In the genomic region with DNA sequence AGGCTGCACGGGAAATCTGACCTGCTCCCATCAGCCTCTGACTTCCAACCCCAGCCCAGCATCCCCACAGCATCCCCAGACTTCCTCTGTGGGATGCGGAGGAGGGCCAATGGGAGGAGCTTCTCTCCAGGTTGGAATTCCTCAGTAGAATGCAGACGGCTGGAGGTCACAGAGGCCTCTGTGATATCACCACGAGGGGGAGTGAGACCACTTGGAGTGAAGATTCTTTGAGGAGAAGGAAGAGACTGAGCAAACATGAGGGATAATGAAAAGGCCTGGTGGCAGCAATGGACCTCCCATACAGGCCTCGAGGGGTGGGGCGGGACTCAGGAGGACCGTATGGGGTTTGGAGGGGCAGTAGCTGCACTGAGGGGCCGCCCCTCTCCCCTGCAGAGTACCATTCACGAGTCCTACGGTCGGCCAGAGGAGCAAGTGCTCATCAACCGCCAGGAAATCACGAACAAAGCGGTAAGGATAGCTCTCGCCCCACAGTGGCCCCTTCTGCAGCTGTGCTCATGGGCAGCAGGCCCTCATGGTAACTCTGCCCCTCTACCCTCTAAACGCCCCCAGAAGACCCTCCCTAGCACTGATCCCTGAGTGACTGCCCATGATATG, we compare ENCODE assay signal across 8 cellular contexts. TPM values are rescaled to one million over a fixed set of nuclear protein-coding genes. Genes with fewer than 3 reads are reported as not detected.
DNase-seq lines count a peak whose midpoint lies in the region; ATAC-seq and TF ChIP-seq lines count a peak whose summit lies in the region.

TSS of gene CATSPER4 (plus strand) at position 230 of the 615 bp plus-strand sequence. CDS start at position 256, 26 bp downstream.

- no peak within 1 kb of the TSS for H3K27ac ChIP-seq in CD4-positive, CD25-positive, alpha-beta regulatory T cell (ENCODE audit: insufficient read depth, low read length, poor library complexity, severe bottlenecking)

- peaks cover 4% of the 10 kb centered on the region for H3K4me1 ChIP-seq in CD4-positive, CD25-positive, alpha-beta regulatory T cell (ENCODE audit: control insufficient read depth, insufficient read depth, low read length, poor library complexity, severe bottlenecking)

- intact Hi-C loops in left colon (cut with DNase I, micrococcal nuclease): no loop called here

- H3K9me3 ChIP-seq in CD4-positive, CD25-positive, alpha-beta regulatory T cell (ENCODE audit: control insufficient read depth in 2 of 2, low read length in 2 of 2): no peaks in the 10 kb centered on the region

- TF ChIP-seq CTCF in HFFc6 (IDR thresholded peaks at IDR 0.05): peak; percentile 43; the same call in 1 of the 2 replicates

- H3K4me3 Mint-ChIP-seq in CD4-positive, CD25-positive, alpha-beta regulatory T cell: no peak within 1 kb of the TSS
- no peak within 1 kb of the TSS for H3K4me3 Mint-ChIP-seq in HFFc6
- peak within 1 kb of the TSS; percentile 37 for H3K4me3 Mint-ChIP-seq in activated naive CD8-positive, alpha-beta T cell treated with anti-CD3 and anti-CD28 coated beads, Interleukin-2, amount 10 ng/mL, durations not matched to agents 7 days and 5 days

- H3K36me3 Mint-ChIP-seq in CD4-positive, CD25-positive, alpha-beta regulatory T cell: peaks cover 7% of the 10 kb centered on the region
- no peaks in the 10 kb centered on the region for H3K36me3 Mint-ChIP-seq in HFFc6 (ENCODE audit: low read depth)
- no peaks in the 10 kb centered on the region for H3K36me3 Mint-ChIP-seq in activated naive CD8-positive, alpha-beta T cell treated with anti-CD3 and anti-CD28 coated beads, Interleukin-2, amount 10 ng/mL, durations not matched to agents 7 days and 5 days

- POLR2A ChIA-PET in activated naive CD8-positive, alpha-beta T cell treated with anti-CD3 and anti-CD28 coated beads, Interleukin-2, amount 10 ng/mL, durations not matched to agents 7 days and 5 days (lab: Charles Lee): interaction anchor here (1.2 kb wide), 1 partner anchor 98 kb away, joined by 3 read pairs; no protein-coding TSS in a partner anchor

- peaks cover 0 to 4% (median 0%) of the 10 kb centered on the region in 7 donors for H3K9me3 Mint-ChIP-seq in CD4-positive, CD25-positive, alpha-beta regulatory T cell
- H3K9me3 Mint-ChIP-seq in HFFc6: no peaks in the 10 kb centered on the region
- H3K9me3 Mint-ChIP-seq in activated naive CD8-positive, alpha-beta T cell treated with anti-CD3 and anti-CD28 coated beads, Interleukin-2, amount 10 ng/mL, durations not matched to agents 7 days and 5 days: no peaks in the 10 kb centered on the region

- H3K36me3 ChIP-seq in CD4-positive, CD25-positive, alpha-beta regulatory T cell (ENCODE audit: control insufficient read depth, insufficient read depth, low read length): no peaks in the 10 kb centered on the region

- peak in 2 of 3 donors; percentile 20 to 39 for DNase-seq in CD4-positive, CD25-positive, alpha-beta regulatory T cell
- DNase-seq in HFFc6 (no peak), left colon (no peak), SHP77 treated with DMSO at 0.1 percent for 48 hours (lab: John Stamatoyannopoulos, UW) (no peak)
- no peak for DNase-seq in activated naive CD8-positive, alpha-beta T cell treated with anti-CD3 and anti-CD28 coated beads, Interleukin-2, amount 10 ng/mL, durations not matched to agents 7 days and 5 days
- DNase-seq in stimulated activated CD4-positive, alpha-beta T cell treated with anti-CD3 and anti-CD28 coated beads, Interleukin-2, amount 100 ng/mL, for 48 hours: no peak

- no peaks in the 10 kb centered on the region for H3K27me3 ChIP-seq in CD4-positive, CD25-positive, alpha-beta regulatory T cell (ENCODE audit: control insufficient read depth, insufficient read depth, low read length)

- H3K4me3 ChIP-seq in CD4-positive, CD25-positive, alpha-beta regulatory T cell (ENCODE audit: low read depth, low read length): no peak within 1 kb of the TSS

- peaks cover 7% of the 10 kb centered on the region for H3K27me3 Mint-ChIP-seq in CD4-positive, CD25-positive, alpha-beta regulatory T cell
- peaks cover 26% of the 10 kb centered on the region for H3K27me3 Mint-ChIP-seq in HFFc6 (ENCODE audit: insufficient read depth)
- peaks cover 2% of the 10 kb centered on the region for H3K27me3 Mint-ChIP-seq in activated naive CD8-positive, alpha-beta T cell treated with anti-CD3 and anti-CD28 coated beads, Interleukin-2, amount 10 ng/mL, durations not matched to agents 7 days and 5 days

- H3K4me1 Mint-ChIP-seq in CD4-positive, CD25-positive, alpha-beta regulatory T cell: peaks cover 0 to 15% (median 7%) of the 10 kb centered on the region in 4 donors
- no peaks in the 10 kb centered on the region for H3K4me1 Mint-ChIP-seq in HFFc6 (ENCODE audit: low read depth)
- H3K4me1 Mint-ChIP-seq in activated naive CD8-positive, alpha-beta T cell treated with anti-CD3 and anti-CD28 coated beads, Interleukin-2, amount 10 ng/mL, durations not matched to agents 7 days and 5 days: peaks cover 25% of the 10 kb centered on the region

- no peak for ATAC-seq in CD4-positive, CD25-positive, alpha-beta regulatory T cell (ENCODE audit: low read depth in 2 of 2)
- no peak for ATAC-seq in activated naive CD8-positive, alpha-beta T cell treated with anti-CD3 and anti-CD28 coated beads, Interleukin-2, amount 10 ng/mL, durations not matched to agents 7 days and 5 days (ENCODE audit: low read depth)
- ATAC-seq in left colon (peak; percentile 62), GM21360 (IDR thresholded peaks at IDR 0.05; ENCODE audit: unreplicated experiment) (no peak), GM19395 (IDR thresholded peaks at IDR 0.05; ENCODE audit: unreplicated experiment) (no peak)

- peak within 1 kb of the TSS in 2 of 3 donors; percentile 52 to 78 for H3K27ac Mint-ChIP-seq in CD4-positive, CD25-positive, alpha-beta regulatory T cell
- H3K27ac Mint-ChIP-seq in HFFc6: no peak within 1 kb of the TSS
- H3K27ac Mint-ChIP-seq in activated naive CD8-positive, alpha-beta T cell treated with anti-CD3 and anti-CD28 coated beads, Interleukin-2, amount 10 ng/mL, durations not matched to agents 7 days and 5 days: peak within 1 kb of the TSS; percentile 76

RNA-seq across cellular contexts. Expression of gene CATSPER4, which starts in this region (rescaled TPM):
- total RNA-seq in CD4-positive, CD25-positive, alpha-beta regulatory T cell: not detected
- polyA plus RNA-seq in CD4-positive, CD25-positive, alpha-beta regulatory T cell: not detected
- not detected for total RNA-seq in HFFc6 (2021; fragmentation: NEBNext Ultra II Directional; extraction: Animal tissue kit (Norgen Biotek cat#: 25700))
- not detected for total RNA-seq in activated naive CD8-positive, alpha-beta T cell treated with anti-CD3 and anti-CD28 coated beads, Interleukin-2, amount 10 ng/mL, durations not matched to agents 7 days and 5 days
- total RNA-seq in left colon: not detected

Comparison
In these comparisons a context has a peak if more than half of its experiments do, and no peak if none do; other contexts are left out.
1. Peak in DNase-seq in CD4-positive, CD25-positive, alpha-beta regulatory T cell; RNA of the gene not detected or under 1 TPM.
2. Peak in ATAC-seq in left colon; RNA of the gene not detected or under 1 TPM.